In genomic region chr21:27403011-27403410, GRCh38 we compare ENCODE assay signal across 1 cellular context.
TF ChIP-seq lines count a peak whose summit lies in the region.

No MANE protein-coding gene starts in this region.

TF ChIP-seq in IMR-90, 13 proteins besides CTCF, POLR2A, EP300 and RAD21:
- TF ChIP-seq ELK1 (IDR thresholded peaks at IDR 0.05; ENCODE audit: borderline replicate concordance, low read depth, low read length), result no peak
- TF ChIP-seq RFX5 (IDR thresholded peaks at IDR 0.05; ENCODE audit: low read depth, low read length), result no peak
- no peak for TF ChIP-seq MAFK (IDR thresholded peaks at IDR 0.05; ENCODE audit: low read depth, low read length)
- TF ChIP-seq MXI1 (IDR thresholded peaks at IDR 0.05; ENCODE audit: borderline replicate concordance, low read depth, low read length), result no peak
- TF ChIP-seq FOS (IDR thresholded peaks at IDR 0.05; ENCODE audit: low read depth, low read length), result no peak
- no peak for TF ChIP-seq RCOR1 (IDR thresholded peaks at IDR 0.05; ENCODE audit: insufficient replicate concordance, low read length)
- no peak for TF ChIP-seq CHD1 (IDR thresholded peaks at IDR 0.05; ENCODE audit: low read depth, low read length)
- TF ChIP-seq SMC3 (IDR thresholded peaks at IDR 0.05; ENCODE audit: low read depth, low read length), result no peak
